1 cellular context compared by ENCODE assay signal in the genomic region with DNA sequence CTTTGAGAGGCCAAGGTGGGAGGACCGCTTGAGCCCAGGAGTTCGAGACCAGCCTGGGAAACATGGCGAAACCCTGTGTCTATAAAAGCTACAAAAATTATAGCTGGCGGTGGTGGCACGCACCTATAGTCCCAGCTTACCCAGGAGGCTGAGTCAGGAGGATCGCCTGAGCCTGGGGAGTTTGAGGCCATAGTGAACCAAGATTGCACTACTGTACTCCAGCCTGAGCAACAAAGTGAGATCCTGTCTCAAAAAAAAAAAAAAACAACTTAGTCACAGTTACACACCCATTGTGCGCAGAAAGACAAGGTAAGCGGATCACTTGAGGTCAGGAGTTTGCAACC.
TF ChIP-seq lines count a peak whose summit lies in the region.

No MANE protein-coding gene starts in this region.

TF ChIP-seq in HepG2, 621 proteins besides CTCF, POLR2A, EP300 and RAD21:
- TF ChIP-seq RBFOX2 (IDR thresholded peaks at IDR 0.05; ENCODE audit: low read depth, low read length) (no peak), ZNF781 (CRISPR knock-in tag; IDR thresholded peaks at IDR 0.05; ENCODE audit: borderline replicate concordance, not compliant biosample characterization) (no peak), CREB3 (CRISPR knock-in tag; IDR thresholded peaks at IDR 0.05) (no peak), ZMYM2 (CRISPR knock-in tag; IDR thresholded peaks at IDR 0.05) (no peak), FLYWCH1 (CRISPR knock-in tag; IDR thresholded peaks at IDR 0.05) (no peak), GPBP1L1 (CRISPR knock-in tag; IDR thresholded peaks at IDR 0.05) (no peak)
- TF ChIP-seq, protein P1, sequence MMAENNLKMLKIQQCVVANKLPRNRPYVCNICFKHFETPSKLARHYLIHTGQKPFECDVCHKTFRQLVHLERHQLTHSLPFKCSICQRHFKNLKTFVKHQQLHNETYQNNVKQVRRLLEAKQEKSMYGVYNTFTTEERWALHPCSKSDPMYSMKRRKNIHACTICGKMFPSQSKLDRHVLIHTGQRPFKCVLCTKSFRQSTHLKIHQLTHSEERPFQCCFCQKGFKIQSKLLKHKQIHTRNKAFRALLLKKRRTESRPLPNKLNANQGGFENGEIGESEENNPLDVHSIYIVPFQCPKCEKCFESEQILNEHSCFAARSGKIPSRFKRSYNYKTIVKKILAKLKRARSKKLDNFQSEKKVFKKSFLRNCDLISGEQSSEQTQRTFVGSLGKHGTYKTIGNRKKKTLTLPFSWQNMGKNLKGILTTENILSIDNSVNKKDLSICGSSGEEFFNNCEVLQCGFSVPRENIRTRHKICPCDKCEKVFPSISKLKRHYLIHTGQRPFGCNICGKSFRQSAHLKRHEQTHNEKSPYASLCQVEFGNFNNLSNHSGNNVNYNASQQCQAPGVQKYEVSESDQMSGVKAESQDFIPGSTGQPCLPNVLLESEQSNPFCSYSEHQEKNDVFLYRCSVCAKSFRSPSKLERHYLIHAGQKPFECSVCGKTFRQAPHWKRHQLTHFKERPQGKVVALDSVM (CRISPR knock-in tag; IDR thresholded peaks at IDR 0.05): peak; percentile 69; the same call in 1 of the 2 replicates
